Comparison of ENCODE assay signal across 25 cellular contexts in genomic region chr21:27795418-27795817, GRCh38.
"Had no signal": no experiment of that assay in that cellular context is flagged by ENCODE, and none has a peak within 500 bp of the region (broad histone marks: within the 10 kb centered on the region; RNA-seq: fewer than 3 reads in every experiment).

No MANE protein-coding gene starts in this region.

- H3K27me3 ChIP-seq: body of pancreas, cardiac muscle cell, heart right ventricle, left lung, neutrophil, upper lobe of left lung had no signal

- H3K4me3 Mint-ChIP-seq: activated CD4-positive, alpha-beta memory T cell treated with anti-CD3 and anti-CD28 coated beads for 36 hours; activated naive CD4-positive, alpha-beta T cell treated with anti-CD3 and anti-CD28 coated beads for 36 hours; activated naive CD8-positive, alpha-beta T cell treated with anti-CD3 and anti-CD28 coated beads, Interleukin-2, amount 10 ng/mL, durations not matched to agents 7 days and 5 days; endodermal cell; natural killer cell treated with Interleukin-12 subunit alpha and Interleukin-12 subunit beta and Interleukin-15 and Interleukin-18, amount 100 ng/mL, for 72 hours; T-helper 1 cell treated with Interleukin-12 subunit alpha and Interleukin-12 subunit beta and Interleukin-4 antibody, amounts not matched to agents 30 μg/mL and 1 μg/mL, for 36 hours had no signal

- H3K9me3 ChIP-seq: body of pancreas, left lung, neutrophil, upper lobe of left lung had no signal

- H3K9me3 Mint-ChIP-seq: activated CD4-positive, alpha-beta memory T cell treated with anti-CD3 and anti-CD28 coated beads for 36 hours; activated naive CD4-positive, alpha-beta T cell treated with anti-CD3 and anti-CD28 coated beads for 36 hours; activated naive CD8-positive, alpha-beta T cell treated with anti-CD3 and anti-CD28 coated beads, Interleukin-2, amount 10 ng/mL, durations not matched to agents 7 days and 5 days; endodermal cell; T-helper 1 cell treated with Interleukin-12 subunit alpha and Interleukin-12 subunit beta and Interleukin-4 antibody, amounts not matched to agents 30 μg/mL and 1 μg/mL, for 36 hours had no signal

- H3K27me3 Mint-ChIP-seq: activated CD4-positive, alpha-beta memory T cell treated with anti-CD3 and anti-CD28 coated beads for 36 hours; activated naive CD8-positive, alpha-beta T cell treated with anti-CD3 and anti-CD28 coated beads, Interleukin-2, amount 10 ng/mL, durations not matched to agents 7 days and 5 days; natural killer cell treated with Interleukin-12 subunit alpha and Interleukin-12 subunit beta and Interleukin-15 and Interleukin-18, amount 100 ng/mL, for 72 hours had no signal

- H3K4me3 ChIP-seq: body of pancreas, cardiac muscle cell, heart right ventricle, left lung, lung, upper lobe of left lung had no signal

- H3K4me1 ChIP-seq: left lung, upper lobe of left lung had no signal

- ATAC-seq: body of pancreas; heart right ventricle; left lung; natural killer cell treated with Interleukin-12 subunit alpha and Interleukin-12 subunit beta and Interleukin-15 and Interleukin-18, amount 100 ng/mL, for 72 hours; stimulated activated naive CD8-positive, alpha-beta T cell treated with anti-CD3 and anti-CD28 coated beads, Interleukin-15, Interleukin-2, amounts not matched to agents 100 U/mL and 50 U/mL, for 24 hours had no signal

- H3K36me3 ChIP-seq: cardiac muscle cell, heart right ventricle, left lung, neutrophil, upper lobe of left lung had no signal

- H3K36me3 Mint-ChIP-seq: activated CD4-positive, alpha-beta memory T cell treated with anti-CD3 and anti-CD28 coated beads for 36 hours; activated naive CD8-positive, alpha-beta T cell treated with anti-CD3 and anti-CD28 coated beads, Interleukin-2, amount 10 ng/mL, durations not matched to agents 7 days and 5 days; natural killer cell treated with Interleukin-12 subunit alpha and Interleukin-12 subunit beta and Interleukin-15 and Interleukin-18, amount 100 ng/mL, for 72 hours had no signal

- DNase-seq: activated CD4-positive, alpha-beta memory T cell treated with anti-CD3 and anti-CD28 coated beads for 36 hours; activated CD4-positive, alpha-beta T cell treated with anti-CD3 and anti-CD28 coated beads for 4 hours; activated CD4-positive, CD25-positive, alpha-beta regulatory T cell; activated effector memory CD4-positive, alpha-beta T cell treated with Interleukin-2 at 50 U/mL for 16 hours; activated naive CD4-positive, alpha-beta T cell treated with anti-CD3 and anti-CD28 coated beads for 36 hours; activated naive CD8-positive, alpha-beta T cell treated with anti-CD3 and anti-CD28 coated beads, Interleukin-2, amount 10 ng/mL, durations not matched to agents 7 days and 5 days; activated T-cell treated with anti-CD3 and anti-CD28 coated beads, Interleukin-2, amount 50 U/mL, for 48 hours; amygdala; body of pancreas; cortex of kidney; endodermal cell; heart right ventricle; left lung; posterior cingulate gyrus; retina; stimulated activated CD4-positive, alpha-beta T cell treated with anti-CD3 and anti-CD28 coated beads, Interleukin-12 subunit alpha, Interleukin-12 subunit beta, amount 100 ng/mL, for 4 hours; stimulated activated CD4-positive, alpha-beta T cell treated with anti-CD3 and anti-CD28 coated beads, Interleukin-4, amount 100 ng/mL, for 4 hours; stimulated activated naive CD8-positive, alpha-beta T cell treated with anti-CD3 and anti-CD28 coated beads, Interleukin-15, Interleukin-2, amounts not matched to agents 100 U/mL and 50 U/mL, for 24 hours; upper lobe of left lung had no signal

- H3K27ac ChIP-seq: body of pancreas, cardiac muscle cell, epithelial cell of prostate, heart right ventricle, left lung, neutrophil, upper lobe of left lung had no signal

- H3K4me1 Mint-ChIP-seq: activated naive CD8-positive, alpha-beta T cell treated with anti-CD3 and anti-CD28 coated beads, Interleukin-2, amount 10 ng/mL, durations not matched to agents 7 days and 5 days had no signal

- H3K27ac Mint-ChIP-seq: activated CD4-positive, alpha-beta memory T cell treated with anti-CD3 and anti-CD28 coated beads for 36 hours; activated naive CD4-positive, alpha-beta T cell treated with anti-CD3 and anti-CD28 coated beads for 36 hours; activated naive CD8-positive, alpha-beta T cell treated with anti-CD3 and anti-CD28 coated beads, Interleukin-2, amount 10 ng/mL, durations not matched to agents 7 days and 5 days; endodermal cell; natural killer cell treated with Interleukin-12 subunit alpha and Interleukin-12 subunit beta and Interleukin-15 and Interleukin-18, amount 100 ng/mL, for 72 hours; T-helper 1 cell treated with Interleukin-12 subunit alpha and Interleukin-12 subunit beta and Interleukin-4 antibody, amounts not matched to agents 30 μg/mL and 1 μg/mL, for 36 hours had no signal
